Comparison of ENCODE assay signal across 18 cellular contexts in the genomic region with DNA sequence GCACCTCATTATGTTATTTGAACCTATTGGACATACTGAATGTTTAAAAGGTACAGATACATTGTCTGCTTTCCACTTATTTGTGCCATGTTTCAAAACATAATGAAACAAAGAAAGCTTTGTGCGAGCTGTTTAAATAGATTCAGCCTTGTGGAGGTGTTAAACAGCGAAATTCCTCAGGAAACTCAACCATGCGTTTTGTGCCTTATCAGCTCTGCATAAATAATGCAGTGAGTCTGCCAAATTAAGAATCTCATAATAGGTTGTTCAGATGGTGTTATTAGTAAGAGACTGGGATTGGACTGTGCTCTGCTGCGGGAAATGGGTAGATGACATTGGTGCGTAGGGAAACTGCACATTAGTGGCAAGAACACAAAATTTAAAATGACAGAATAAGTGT.
A peak's percentile ranks its signal among the peaks of the same experiment; 100 is the strongest.
DNase-seq lines count a peak whose midpoint lies in the region; ATAC-seq and TF ChIP-seq lines count a peak whose summit lies in the region.
"Had no signal": no experiment of that assay in that cellular context is flagged by ENCODE, and none has a peak within 500 bp of the region (broad histone marks: within the 10 kb centered on the region; RNA-seq: fewer than 3 reads in every experiment).

No MANE protein-coding gene starts in this region.

- no peak for TF ChIP-seq CTCF in GM10266 (IDR thresholded peaks at IDR 0.05; ENCODE audit: control insufficient read depth, insufficient read depth, low read depth, missing control alignments)

- intact Hi-C loops in left ventricle myocardium superior (cut with micrococcal nuclease) (no loop called here), Right ventricle myocardium inferior (cut with DNase I) (no loop called here), right cardiac atrium (cut with DNase I) (no loop called here)

- H3K27me3 ChIP-seq in adipocyte (replicated peaks; ENCODE audit: control insufficient read depth, insufficient read depth, low read length) (no peaks in the 10 kb centered on the region), right cardiac atrium (ENCODE audit: control insufficient read depth, insufficient read depth) (no peaks in the 10 kb centered on the region)

- H3K27ac ChIP-seq in right cardiac atrium (ENCODE audit: low read length) = no peak overlapping the region
- H3K27ac ChIP-seq: HL-60, KMS-11 had no signal

- DNase-seq in left ventricle myocardium superior = no peak
- DNase-seq in Right ventricle myocardium inferior (ENCODE audit: missing footprints) = no peak
- no peak for DNase-seq in adipocyte (ENCODE audit: low read depth)
- DNase-seq in right cardiac atrium = no peak
- DNase-seq in renal cortical epithelial cell (ENCODE audit: low read depth) = peak; percentile 31
- no peak for DNase-seq in GM10266 (ENCODE audit: extremely low spot score)
- DNase-seq: ACHN; CD4-positive, alpha-beta T cell; DMS79; MM.1S; NCI-H1105 treated with DMSO at 0.1 percent for 48 hours; NCI-H187 treated with DMSO at 0.1 percent for 48 hours; NCI-H2171 treated with DMSO at 0.1 percent for 48 hours had no signal

- H3K4me1 ChIP-seq in adipocyte (ENCODE audit: control insufficient read depth, insufficient read depth, low read length) (peaks cover 18% of the 10 kb centered on the region), right cardiac atrium (ENCODE audit: control insufficient read depth, insufficient read depth, low read length) (no peaks in the 10 kb centered on the region)

- H3K9ac ChIP-seq in adipocyte (ENCODE audit: low read length) = peak overlapping the region; percentile 69
- H3K9ac ChIP-seq: KMS-11 had no signal

- H3K9me3 ChIP-seq in adipocyte (ENCODE audit: control insufficient read depth, low read length) = peaks cover 18% of the 10 kb centered on the region
- no peaks in the 10 kb centered on the region for H3K9me3 ChIP-seq in right cardiac atrium (ENCODE audit: control insufficient read depth, low read length)

- no peaks in the 10 kb centered on the region for H3K36me3 ChIP-seq in adipocyte (ENCODE audit: control insufficient read depth, insufficient read depth, low read length, severe bottlenecking)

- peak overlapping the region; percentile 19 for H3K4me3 ChIP-seq in adipocyte (ENCODE audit: low read length)
- H3K4me3 ChIP-seq in right cardiac atrium (ENCODE audit: low read length) = peak overlapping the region; percentile 26
- H3K4me3 ChIP-seq: GM23338 had no signal

- no peak for TF ChIP-seq POLR2A in GM18505 (IDR thresholded peaks at IDR 0.05; ENCODE audit: borderline replicate concordance, extremely low read depth, insufficient read depth, insufficient read length)

- peak; percentile 45 for ATAC-seq in left ventricle myocardium superior
- ATAC-seq in Right ventricle myocardium inferior = no peak
- ATAC-seq in right cardiac atrium = peak in 1 of 2 donors; percentile 36
- no peak for ATAC-seq in GM18505 (IDR thresholded peaks at IDR 0.05; ENCODE audit: unreplicated experiment)
- ATAC-seq in GM21528 (IDR thresholded peaks at IDR 0.05; ENCODE audit: low FRiP score, unreplicated experiment) = no peak
- ATAC-seq: GM23338 had no signal

- WGBS in right cardiac atrium = 34% methylated on average over 5 of the region's 5 CpGs
